1 cellular context compared by ENCODE assay signal in the genomic region with DNA sequence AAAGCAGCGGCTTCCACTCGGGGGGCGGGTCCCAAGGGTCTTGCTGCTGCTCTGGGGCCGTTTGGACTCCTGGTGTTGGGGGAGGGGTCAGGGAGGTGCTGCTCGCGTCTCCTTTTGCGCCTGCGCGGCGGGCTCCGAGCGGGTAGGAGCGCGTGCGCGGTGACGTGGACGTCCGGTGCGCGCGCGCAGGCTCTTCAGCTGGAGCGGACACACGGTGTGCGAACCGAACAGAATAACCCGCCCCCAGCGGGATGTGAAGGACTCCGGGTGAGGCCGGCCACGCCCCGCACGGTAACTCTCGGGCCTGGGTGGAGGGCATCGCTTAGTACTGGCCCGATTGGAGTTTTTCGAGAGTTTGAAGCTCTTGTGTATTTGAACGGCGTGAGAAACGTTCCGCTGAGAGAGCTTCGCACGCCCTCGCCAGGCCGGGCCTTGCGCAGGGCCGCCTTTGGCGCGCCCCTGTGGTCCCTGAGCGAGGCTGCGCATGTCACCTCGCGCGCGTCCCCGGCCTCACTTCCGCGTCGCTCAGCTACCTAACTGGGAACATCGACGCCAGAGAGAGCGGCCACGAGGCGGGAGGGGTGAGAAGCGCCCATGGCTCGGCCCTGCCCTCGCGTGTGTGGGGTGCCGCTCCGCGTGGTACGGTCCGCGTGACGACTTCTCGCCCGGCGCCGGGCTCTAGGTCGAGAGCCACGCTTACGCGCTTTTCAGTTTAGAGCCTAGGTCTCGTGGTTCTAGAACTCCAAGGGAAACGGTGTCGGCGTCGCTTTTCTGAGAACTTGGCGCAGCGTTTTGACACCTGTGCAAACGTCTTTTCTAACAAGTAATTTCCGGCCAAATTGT.
TF ChIP-seq lines count a peak whose summit lies in the region.

Gene MGA, plus strand, starts transcription at position 171 of the 843 bp plus-strand sequence.

TF ChIP-seq in WTC11, 78 proteins besides CTCF, POLR2A, EP300 and RAD21 (continued from another document and continues in another):
- no peak for TF ChIP-seq STAT6 (CRISPR knock-in tag; conservative IDR thresholded peaks at IDR 0.05; ENCODE audit: low read depth)
- TF ChIP-seq TEAD4 (CRISPR knock-in tag; IDR thresholded peaks at IDR 0.05), result peak; percentile 54
- TF ChIP-seq ZNF281 (CRISPR knock-in tag; IDR thresholded peaks at IDR 0.05), result peak; percentile 80
- TF ChIP-seq, protein P1, sequence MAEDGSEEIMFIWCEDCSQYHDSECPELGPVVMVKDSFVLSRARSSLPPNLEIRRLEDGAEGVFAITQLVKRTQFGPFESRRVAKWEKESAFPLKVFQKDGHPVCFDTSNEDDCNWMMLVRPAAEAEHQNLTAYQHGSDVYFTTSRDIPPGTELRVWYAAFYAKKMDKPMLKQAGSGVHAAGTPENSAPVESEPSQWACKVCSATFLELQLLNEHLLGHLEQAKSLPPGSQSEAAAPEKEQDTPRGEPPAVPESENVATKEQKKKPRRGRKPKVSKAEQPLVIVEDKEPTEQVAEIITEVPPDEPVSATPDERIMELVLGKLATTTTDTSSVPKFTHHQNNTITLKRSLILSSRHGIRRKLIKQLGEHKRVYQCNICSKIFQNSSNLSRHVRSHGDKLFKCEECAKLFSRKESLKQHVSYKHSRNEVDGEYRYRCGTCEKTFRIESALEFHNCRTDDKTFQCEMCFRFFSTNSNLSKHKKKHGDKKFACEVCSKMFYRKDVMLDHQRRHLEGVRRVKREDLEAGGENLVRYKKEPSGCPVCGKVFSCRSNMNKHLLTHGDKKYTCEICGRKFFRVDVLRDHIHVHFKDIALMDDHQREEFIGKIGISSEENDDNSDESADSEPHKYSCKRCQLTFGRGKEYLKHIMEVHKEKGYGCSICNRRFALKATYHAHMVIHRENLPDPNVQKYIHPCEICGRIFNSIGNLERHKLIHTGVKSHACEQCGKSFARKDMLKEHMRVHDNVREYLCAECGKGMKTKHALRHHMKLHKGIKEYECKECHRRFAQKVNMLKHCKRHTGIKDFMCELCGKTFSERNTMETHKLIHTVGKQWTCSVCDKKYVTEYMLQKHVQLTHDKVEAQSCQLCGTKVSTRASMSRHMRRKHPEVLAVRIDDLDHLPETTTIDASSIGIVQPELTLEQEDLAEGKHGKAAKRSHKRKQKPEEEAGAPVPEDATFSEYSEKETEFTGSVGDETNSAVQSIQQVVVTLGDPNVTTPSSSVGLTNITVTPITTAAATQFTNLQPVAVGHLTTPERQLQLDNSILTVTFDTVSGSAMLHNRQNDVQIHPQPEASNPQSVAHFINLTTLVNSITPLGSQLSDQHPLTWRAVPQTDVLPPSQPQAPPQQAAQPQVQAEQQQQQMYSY (CRISPR knock-in tag; IDR thresholded peaks at IDR 0.05), result peak; percentile 76
- TF ChIP-seq ZNF671 (CRISPR knock-in tag; IDR thresholded peaks at IDR 0.05), result no peak
- peak; percentile 99 for TF ChIP-seq FOXP1 (CRISPR knock-in tag; IDR thresholded peaks at IDR 0.05; ENCODE audit: borderline replicate concordance)
- 0 out of 2 replicates have a peak, but pooled peaks have one; percentile 81 for TF ChIP-seq TCF7 (CRISPR knock-in tag; IDR thresholded peaks at IDR 0.05; ENCODE audit: low read depth)
- TF ChIP-seq RELA (CRISPR knock-in tag; IDR thresholded peaks at IDR 0.05; ENCODE audit: borderline replicate concordance), result peak; percentile 80; the same call in 1 of the 2 replicates
- TF ChIP-seq, protein P2, sequence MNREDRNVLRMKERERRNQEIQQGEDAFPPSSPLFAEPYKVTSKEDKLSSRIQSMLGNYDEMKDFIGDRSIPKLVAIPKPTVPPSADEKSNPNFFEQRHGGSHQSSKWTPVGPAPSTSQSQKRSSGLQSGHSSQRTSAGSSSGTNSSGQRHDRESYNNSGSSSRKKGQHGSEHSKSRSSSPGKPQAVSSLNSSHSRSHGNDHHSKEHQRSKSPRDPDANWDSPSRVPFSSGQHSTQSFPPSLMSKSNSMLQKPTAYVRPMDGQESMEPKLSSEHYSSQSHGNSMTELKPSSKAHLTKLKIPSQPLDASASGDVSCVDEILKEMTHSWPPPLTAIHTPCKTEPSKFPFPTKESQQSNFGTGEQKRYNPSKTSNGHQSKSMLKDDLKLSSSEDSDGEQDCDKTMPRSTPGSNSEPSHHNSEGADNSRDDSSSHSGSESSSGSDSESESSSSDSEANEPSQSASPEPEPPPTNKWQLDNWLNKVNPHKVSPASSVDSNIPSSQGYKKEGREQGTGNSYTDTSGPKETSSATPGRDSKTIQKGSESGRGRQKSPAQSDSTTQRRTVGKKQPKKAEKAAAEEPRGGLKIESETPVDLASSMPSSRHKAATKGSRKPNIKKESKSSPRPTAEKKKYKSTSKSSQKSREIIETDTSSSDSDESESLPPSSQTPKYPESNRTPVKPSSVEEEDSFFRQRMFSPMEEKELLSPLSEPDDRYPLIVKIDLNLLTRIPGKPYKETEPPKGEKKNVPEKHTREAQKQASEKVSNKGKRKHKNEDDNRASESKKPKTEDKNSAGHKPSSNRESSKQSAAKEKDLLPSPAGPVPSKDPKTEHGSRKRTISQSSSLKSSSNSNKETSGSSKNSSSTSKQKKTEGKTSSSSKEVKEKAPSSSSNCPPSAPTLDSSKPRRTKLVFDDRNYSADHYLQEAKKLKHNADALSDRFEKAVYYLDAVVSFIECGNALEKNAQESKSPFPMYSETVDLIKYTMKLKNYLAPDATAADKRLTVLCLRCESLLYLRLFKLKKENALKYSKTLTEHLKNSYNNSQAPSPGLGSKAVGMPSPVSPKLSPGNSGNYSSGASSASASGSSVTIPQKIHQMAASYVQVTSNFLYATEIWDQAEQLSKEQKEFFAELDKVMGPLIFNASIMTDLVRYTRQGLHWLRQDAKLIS (CRISPR knock-in tag; IDR thresholded peaks at IDR 0.05; ENCODE audit: borderline replicate concordance), result peak; percentile 93; the same call in 1 of the 2 replicates
- peak; percentile 38; the same call in 1 of the 2 replicates for TF ChIP-seq KAT7 (CRISPR knock-in tag; IDR thresholded peaks at IDR 0.05; ENCODE audit: borderline replicate concordance)
- TF ChIP-seq ETV6 (CRISPR knock-in tag; IDR thresholded peaks at IDR 0.05), result peak; percentile 97
- TF ChIP-seq, protein P3, sequence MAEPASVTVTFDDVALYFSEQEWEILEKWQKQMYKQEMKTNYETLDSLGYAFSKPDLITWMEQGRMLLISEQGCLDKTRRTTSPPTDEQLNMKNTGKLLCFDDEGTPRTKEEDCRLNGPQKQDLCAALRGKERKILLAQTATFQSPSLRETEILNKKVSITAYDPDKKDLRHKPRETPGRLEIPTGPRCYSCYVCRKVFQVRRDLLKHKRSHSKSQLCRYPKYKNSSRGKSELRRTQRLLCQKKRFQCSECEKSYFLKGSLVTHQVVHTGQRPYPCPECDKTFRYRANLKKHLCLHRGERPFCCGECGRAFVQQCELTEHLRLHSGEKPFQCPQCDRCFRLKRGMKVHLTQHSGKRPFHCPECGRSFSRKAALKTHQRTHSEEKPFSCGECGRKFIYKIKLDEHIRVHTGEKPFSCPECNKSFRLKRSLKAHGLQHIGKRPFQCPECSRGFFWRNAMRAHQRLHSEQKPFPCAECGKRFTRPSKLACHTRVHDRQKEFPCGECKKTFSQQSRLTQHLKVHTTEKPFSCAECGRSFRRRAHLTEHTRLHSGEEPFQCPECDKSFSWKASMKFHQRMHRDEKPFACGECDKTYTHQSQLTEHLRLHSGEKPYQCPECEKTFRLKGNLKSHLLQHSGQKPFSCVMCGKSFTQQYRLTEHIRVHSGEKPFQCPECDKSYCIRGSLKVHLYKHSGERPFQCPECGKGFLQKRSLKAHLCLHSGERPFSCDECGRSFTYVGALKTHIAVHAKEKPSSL (CRISPR knock-in tag; conservative IDR thresholded peaks at IDR 0.05), result no peak
- peak; percentile 87; the same call in 1 of the 2 replicates for TF ChIP-seq ZNF219 (CRISPR knock-in tag; IDR thresholded peaks at IDR 0.05; ENCODE audit: borderline replicate concordance)
- TF ChIP-seq, protein P4, sequence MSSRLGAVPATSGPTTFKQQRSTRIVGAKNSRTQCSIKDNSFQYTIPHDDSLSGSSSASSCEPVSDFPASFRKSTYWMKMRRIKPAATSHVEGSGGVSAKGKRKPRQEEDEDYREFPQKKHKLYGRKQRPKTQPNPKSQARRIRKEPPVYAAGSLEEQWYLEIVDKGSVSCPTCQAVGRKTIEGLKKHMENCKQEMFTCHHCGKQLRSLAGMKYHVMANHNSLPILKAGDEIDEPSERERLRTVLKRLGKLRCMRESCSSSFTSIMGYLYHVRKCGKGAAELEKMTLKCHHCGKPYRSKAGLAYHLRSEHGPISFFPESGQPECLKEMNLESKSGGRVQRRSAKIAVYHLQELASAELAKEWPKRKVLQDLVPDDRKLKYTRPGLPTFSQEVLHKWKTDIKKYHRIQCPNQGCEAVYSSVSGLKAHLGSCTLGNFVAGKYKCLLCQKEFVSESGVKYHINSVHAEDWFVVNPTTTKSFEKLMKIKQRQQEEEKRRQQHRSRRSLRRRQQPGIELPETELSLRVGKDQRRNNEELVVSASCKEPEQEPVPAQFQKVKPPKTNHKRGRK (CRISPR knock-in tag; IDR thresholded peaks at IDR 0.05; ENCODE audit: borderline replicate concordance), result peak; percentile 33; the same call in 1 of the 2 replicates
- TF ChIP-seq USF1 (CRISPR knock-in tag; IDR thresholded peaks at IDR 0.05), result peak; percentile 72
- peak; percentile 64; the same call in 1 of the 2 replicates for TF ChIP-seq ZNF263 (CRISPR knock-in tag; IDR thresholded peaks at IDR 0.05; ENCODE audit: low read depth)
- TF ChIP-seq, protein P5, sequence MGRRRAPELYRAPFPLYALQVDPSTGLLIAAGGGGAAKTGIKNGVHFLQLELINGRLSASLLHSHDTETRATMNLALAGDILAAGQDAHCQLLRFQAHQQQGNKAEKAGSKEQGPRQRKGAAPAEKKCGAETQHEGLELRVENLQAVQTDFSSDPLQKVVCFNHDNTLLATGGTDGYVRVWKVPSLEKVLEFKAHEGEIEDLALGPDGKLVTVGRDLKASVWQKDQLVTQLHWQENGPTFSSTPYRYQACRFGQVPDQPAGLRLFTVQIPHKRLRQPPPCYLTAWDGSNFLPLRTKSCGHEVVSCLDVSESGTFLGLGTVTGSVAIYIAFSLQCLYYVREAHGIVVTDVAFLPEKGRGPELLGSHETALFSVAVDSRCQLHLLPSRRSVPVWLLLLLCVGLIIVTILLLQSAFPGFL (CRISPR knock-in tag; IDR thresholded peaks at IDR 0.05; ENCODE audit: borderline replicate concordance), result peak; percentile 75; the same call in 1 of the 2 replicates
- TF ChIP-seq, protein P6, sequence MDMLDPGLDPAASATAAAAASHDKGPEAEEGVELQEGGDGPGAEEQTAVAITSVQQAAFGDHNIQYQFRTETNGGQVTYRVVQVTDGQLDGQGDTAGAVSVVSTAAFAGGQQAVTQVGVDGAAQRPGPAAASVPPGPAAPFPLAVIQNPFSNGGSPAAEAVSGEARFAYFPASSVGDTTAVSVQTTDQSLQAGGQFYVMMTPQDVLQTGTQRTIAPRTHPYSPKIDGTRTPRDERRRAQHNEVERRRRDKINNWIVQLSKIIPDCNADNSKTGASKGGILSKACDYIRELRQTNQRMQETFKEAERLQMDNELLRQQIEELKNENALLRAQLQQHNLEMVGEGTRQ (CRISPR knock-in tag; IDR thresholded peaks at IDR 0.05), result no peak; the same call in 1 of the 2 replicates
- TF ChIP-seq ZSCAN18 (CRISPR knock-in tag; IDR thresholded peaks at IDR 0.05), result no peak
- TF ChIP-seq, protein P7, sequence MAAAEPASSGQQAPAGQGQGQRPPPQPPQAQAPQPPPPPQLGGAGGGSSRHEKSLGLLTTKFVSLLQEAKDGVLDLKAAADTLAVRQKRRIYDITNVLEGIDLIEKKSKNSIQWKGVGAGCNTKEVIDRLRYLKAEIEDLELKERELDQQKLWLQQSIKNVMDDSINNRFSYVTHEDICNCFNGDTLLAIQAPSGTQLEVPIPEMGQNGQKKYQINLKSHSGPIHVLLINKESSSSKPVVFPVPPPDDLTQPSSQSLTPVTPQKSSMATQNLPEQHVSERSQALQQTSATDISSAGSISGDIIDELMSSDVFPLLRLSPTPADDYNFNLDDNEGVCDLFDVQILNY (CRISPR knock-in tag; IDR thresholded peaks at IDR 0.05), result peak; percentile 92
